ENCODE assay signal across 2 cellular contexts in genomic region chr2:99066602-99067001, GRCh38.
TF ChIP-seq lines count a peak whose summit lies in the region.

No MANE protein-coding gene starts in this region.

TF ChIP-seq in HCT116, 20 proteins besides CTCF, POLR2A, EP300 and RAD21 (continued from another document):
- TF ChIP-seq, protein P1, sequence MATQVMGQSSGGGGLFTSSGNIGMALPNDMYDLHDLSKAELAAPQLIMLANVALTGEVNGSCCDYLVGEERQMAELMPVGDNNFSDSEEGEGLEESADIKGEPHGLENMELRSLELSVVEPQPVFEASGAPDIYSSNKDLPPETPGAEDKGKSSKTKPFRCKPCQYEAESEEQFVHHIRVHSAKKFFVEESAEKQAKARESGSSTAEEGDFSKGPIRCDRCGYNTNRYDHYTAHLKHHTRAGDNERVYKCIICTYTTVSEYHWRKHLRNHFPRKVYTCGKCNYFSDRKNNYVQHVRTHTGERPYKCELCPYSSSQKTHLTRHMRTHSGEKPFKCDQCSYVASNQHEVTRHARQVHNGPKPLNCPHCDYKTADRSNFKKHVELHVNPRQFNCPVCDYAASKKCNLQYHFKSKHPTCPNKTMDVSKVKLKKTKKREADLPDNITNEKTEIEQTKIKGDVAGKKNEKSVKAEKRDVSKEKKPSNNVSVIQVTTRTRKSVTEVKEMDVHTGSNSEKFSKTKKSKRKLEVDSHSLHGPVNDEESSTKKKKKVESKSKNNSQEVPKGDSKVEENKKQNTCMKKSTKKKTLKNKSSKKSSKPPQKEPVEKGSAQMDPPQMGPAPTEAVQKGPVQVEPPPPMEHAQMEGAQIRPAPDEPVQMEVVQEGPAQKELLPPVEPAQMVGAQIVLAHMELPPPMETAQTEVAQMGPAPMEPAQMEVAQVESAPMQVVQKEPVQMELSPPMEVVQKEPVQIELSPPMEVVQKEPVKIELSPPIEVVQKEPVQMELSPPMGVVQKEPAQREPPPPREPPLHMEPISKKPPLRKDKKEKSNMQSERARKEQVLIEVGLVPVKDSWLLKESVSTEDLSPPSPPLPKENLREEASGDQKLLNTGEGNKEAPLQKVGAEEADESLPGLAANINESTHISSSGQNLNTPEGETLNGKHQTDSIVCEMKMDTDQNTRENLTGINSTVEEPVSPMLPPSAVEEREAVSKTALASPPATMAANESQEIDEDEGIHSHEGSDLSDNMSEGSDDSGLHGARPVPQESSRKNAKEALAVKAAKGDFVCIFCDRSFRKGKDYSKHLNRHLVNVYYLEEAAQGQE (IDR thresholded peaks at IDR 0.05; ENCODE audit: low read depth): no peak
- TF ChIP-seq ZFX (IDR thresholded peaks at IDR 0.05): no peak
TF ChIP-seq in HCT116: peak in this region for 0.

TF ChIP-seq in SK-N-SH, 30 proteins besides CTCF, POLR2A, EP300 and RAD21 (continued from another document):
- TF ChIP-seq USF2 (IDR thresholded peaks at IDR 0.05; ENCODE audit: borderline replicate concordance, low read depth, low read length): no peak
- peak; percentile 54 for TF ChIP-seq SMC3 (IDR thresholded peaks at IDR 0.05; ENCODE audit: low read depth, low read length)
- TF ChIP-seq IRF3 (IDR thresholded peaks at IDR 0.05; ENCODE audit: low read depth, low read length): no peak
- TF ChIP-seq NRF1 (IDR thresholded peaks at IDR 0.05; ENCODE audit: low read depth, low read length): no peak
TF ChIP-seq in SK-N-SH: peak in this region for 1.
